In genomic region chr16:24543949-24544348, GRCh38 we compare ENCODE assay signal across 11 cellular contexts. TPM values are rescaled to one million over a fixed set of nuclear protein-coding genes. Genes with fewer than 3 reads are reported as not detected.
A peak's percentile ranks its signal among the peaks of the same experiment; 100 is the strongest.
DNase-seq lines count a peak whose midpoint lies in the region; ATAC-seq and TF ChIP-seq lines count a peak whose summit lies in the region.
"Had no signal": no experiment of that assay in that cellular context is flagged by ENCODE, and none has a peak within 500 bp of the region (broad histone marks: within the 10 kb centered on the region; RNA-seq: fewer than 3 reads in every experiment).

No MANE protein-coding gene starts in this region.

- H3K9me3 Mint-ChIP-seq in activated T-helper 17 cell treated with anti-CD3 and anti-CD28 coated beads, Interleukin-2, amount 50 U/mL, for 72 hours, result no peaks in the 10 kb centered on the region

- DNase-seq in right atrium auricular region (ENCODE audit: low spot score) (no peak), Right ventricle myocardium inferior (ENCODE audit: missing footprints) (no peak), lower lobe of right lung (no peak), uterus (no peak), DMS 273 (lab: John Stamatoyannopoulos, UW; ENCODE audit: unreplicated experiment) (no peak), DMS114 treated with DMSO at 0.1 percent for 48 hours (lab: John Stamatoyannopoulos, UW; ENCODE audit: unreplicated experiment) (no peak), SW 1271 (lab: John Stamatoyannopoulos, UW) (no peak)
- DNase-seq: left colon; NCI-H2107; stimulated activated naive CD4-positive, alpha-beta T cell had no signal

- no peak for TF ChIP-seq POLR2A in uterus (IDR thresholded peaks at IDR 0.05)

- ATAC-seq in Right ventricle myocardium inferior (no peak), lower lobe of right lung (no peak)
- no peak for ATAC-seq in activated T-helper 17 cell treated with anti-CD3 and anti-CD28 coated beads, Interleukin-2, amount 50 U/mL, for 72 hours (replicated peaks)
- ATAC-seq: left colon had no signal

- no peak overlapping the region for H3K4me3 ChIP-seq in right atrium auricular region
- peak overlapping the region; percentile 85 for H3K4me3 ChIP-seq in lower lobe of right lung
- peak overlapping the region in 1 of 2 donors; percentile 14 for H3K4me3 ChIP-seq in uterus

- no peaks in the 10 kb centered on the region for H3K27me3 Mint-ChIP-seq in activated T-helper 17 cell treated with anti-CD3 and anti-CD28 coated beads, Interleukin-2, amount 50 U/mL, for 72 hours

- H3K9me3 ChIP-seq in right atrium auricular region (no peaks in the 10 kb centered on the region), lower lobe of right lung (no peaks in the 10 kb centered on the region), uterus (no peaks in the 10 kb centered on the region)

- H3K4me1 ChIP-seq in right atrium auricular region (peaks cover 0 to 40% of the 10 kb centered on the region in 2 donors), lower lobe of right lung (peaks cover 43% of the 10 kb centered on the region), uterus (peaks cover 0 to 6% of the 10 kb centered on the region in 2 donors)

- peaks cover 22% of the 10 kb centered on the region for H3K4me1 Mint-ChIP-seq in activated T-helper 17 cell treated with anti-CD3 and anti-CD28 coated beads, Interleukin-2, amount 50 U/mL, for 72 hours

- no peak for TF ChIP-seq CTCF in right atrium auricular region (IDR thresholded peaks at IDR 0.05)
- TF ChIP-seq CTCF in lower lobe of right lung (IDR thresholded peaks at IDR 0.05), result no peak
- no peak for TF ChIP-seq CTCF in uterus (IDR thresholded peaks at IDR 0.05)

- peak overlapping the region; percentile 2 for H3K27ac Mint-ChIP-seq in activated T-helper 17 cell treated with anti-CD3 and anti-CD28 coated beads, Interleukin-2, amount 50 U/mL, for 72 hours

- intact Hi-C loops in Right ventricle myocardium inferior (cut with DNase I), result loop anchor here (10.0 kb wide), 1 partner anchor 711 kb away; the partner anchor contains the start of gene ZKSCAN2
- intact Hi-C loops in lower lobe of right lung (cut with DNase I), result no loop called here
- intact Hi-C loops in uterus (cut with DNase I; ENCODE audit: low total_unique reads), result no loop called here

- H3K36me3 Mint-ChIP-seq in activated T-helper 17 cell treated with anti-CD3 and anti-CD28 coated beads, Interleukin-2, amount 50 U/mL, for 72 hours (ENCODE audit: low read depth), result peaks cover 94% of the 10 kb centered on the region

- H3K4me3 Mint-ChIP-seq in activated T-helper 17 cell treated with anti-CD3 and anti-CD28 coated beads, Interleukin-2, amount 50 U/mL, for 72 hours, result peak overlapping the region; percentile 98

- H3K27me3 ChIP-seq in right atrium auricular region (no peaks in the 10 kb centered on the region), lower lobe of right lung (ENCODE audit: low read depth) (no peaks in the 10 kb centered on the region), uterus (no peaks in the 10 kb centered on the region)

- H3K27ac ChIP-seq in right atrium auricular region (peak overlapping the region; percentile 27 to 46), lower lobe of right lung (no peak overlapping the region), uterus (peak overlapping the region; percentile 31 to 99)

- H3K36me3 ChIP-seq in right atrium auricular region, result peaks cover 17% of the 10 kb centered on the region
- peaks cover 34% of the 10 kb centered on the region for H3K36me3 ChIP-seq in lower lobe of right lung
- no peaks in the 10 kb centered on the region for H3K36me3 ChIP-seq in uterus

RNA-seq across cellular contexts. Expression of gene RBBP6, which starts 4.6 kb away (rescaled TPM):
- 10 to 100 TPM; 18.7 to 25.8 TPM for total RNA-seq in right atrium auricular region
- 23.5 TPM for total RNA-seq in Right ventricle myocardium inferior
- total RNA-seq in activated T-helper 17 cell treated with anti-CD3 and anti-CD28 coated beads, Interleukin-2, amount 50 U/mL, for 72 hours, result 10 to 100 TPM; 51.6 to 88.8 TPM
- total RNA-seq in lower lobe of right lung, result 42.1 TPM
- total RNA-seq in uterus, result 10 to 100 TPM; 48.7 to 89.1 (median 77.7) TPM
